Comparison of ENCODE assay signal across 1 cellular context in the genomic region with DNA sequence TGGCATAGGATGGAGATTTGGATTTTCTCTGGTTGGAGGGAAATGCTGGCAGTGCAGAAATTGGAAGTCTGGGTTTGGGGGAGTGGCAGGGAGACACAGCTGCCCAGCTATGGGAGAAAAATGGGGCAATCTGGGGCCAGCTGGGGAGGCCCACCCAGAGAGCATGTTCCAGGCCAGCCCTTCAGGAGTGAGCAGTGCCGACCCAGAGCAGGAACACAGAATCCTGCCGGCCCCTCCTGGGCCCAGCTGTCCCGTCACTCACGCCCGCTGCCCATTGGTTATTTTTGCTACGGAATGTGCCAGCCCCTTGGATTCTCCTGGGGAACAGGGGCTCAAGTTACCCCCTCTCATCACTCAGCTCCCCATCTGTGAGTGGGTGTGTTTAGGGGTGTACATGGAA.
TF ChIP-seq lines count a peak whose summit lies in the region.

No MANE protein-coding gene starts in this region.

TF ChIP-seq in SK-N-SH, 30 proteins besides CTCF, POLR2A, EP300 and RAD21:
- TF ChIP-seq TCF12 (IDR thresholded peaks at IDR 0.05) (no peak), TAF1 (IDR thresholded peaks at IDR 0.05; ENCODE audit: borderline replicate concordance, low read depth, low read length) (no peak), FOXM1 (IDR thresholded peaks at IDR 0.05; ENCODE audit: low read depth) (no peak), REST (IDR thresholded peaks at IDR 0.05; ENCODE audit: low read depth, low read length) (no peak)
- TF ChIP-seq, protein P1, sequence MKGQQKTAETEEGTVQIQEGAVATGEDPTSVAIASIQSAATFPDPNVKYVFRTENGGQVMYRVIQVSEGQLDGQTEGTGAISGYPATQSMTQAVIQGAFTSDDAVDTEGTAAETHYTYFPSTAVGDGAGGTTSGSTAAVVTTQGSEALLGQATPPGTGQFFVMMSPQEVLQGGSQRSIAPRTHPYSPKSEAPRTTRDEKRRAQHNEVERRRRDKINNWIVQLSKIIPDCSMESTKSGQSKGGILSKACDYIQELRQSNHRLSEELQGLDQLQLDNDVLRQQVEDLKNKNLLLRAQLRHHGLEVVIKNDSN (IDR thresholded peaks at IDR 0.05; ENCODE audit: borderline replicate concordance, low read depth) = no peak
